29 cellular contexts compared by ENCODE assay signal in genomic region chr14:43939836-43940235, GRCh38.
"Had no signal": no experiment of that assay in that cellular context is flagged by ENCODE, and none has a peak within 500 bp of the region (broad histone marks: within the 10 kb centered on the region; RNA-seq: fewer than 3 reads in every experiment).

No MANE protein-coding gene starts in this region.

- H3K9ac ChIP-seq: parathyroid adenoma had no signal

- H3K4me1 ChIP-seq: colonic mucosa, gastrocnemius medialis, parathyroid adenoma, right lobe of liver, tibial nerve, upper lobe of left lung, uterus had no signal

- H3K4me1 Mint-ChIP-seq: endodermal cell; naive thymus-derived CD8-positive, alpha-beta T cell; nephron progenitor cell had no signal

- FAIRE-seq: keratinocyte had no signal

- H3K27ac Mint-ChIP-seq: dendritic cell treated with granulocyte-macrophage colony-stimulating factor and Interleukin-4, amounts not matched to agents 40 ng/mL and 50 ng/mL, for 4 days; endodermal cell; naive thymus-derived CD8-positive, alpha-beta T cell; nephron progenitor cell; progenitor cell of endocrine pancreas had no signal

- H3K9me3 ChIP-seq: colonic mucosa, gastrocnemius medialis, neutrophil, right lobe of liver, thoracic aorta, tibial nerve, upper lobe of left lung, uterus had no signal

- H3K27ac ChIP-seq: colonic mucosa, epithelial cell of prostate, gastrocnemius medialis, neutrophil, parathyroid adenoma, right lobe of liver, thoracic aorta, tibial nerve, upper lobe of left lung, uterus had no signal

- H3K36me3 ChIP-seq: colonic mucosa, gastrocnemius medialis, neutrophil, right lobe of liver, thoracic aorta, tibial nerve, upper lobe of left lung, uterus had no signal

- H3K27me3 Mint-ChIP-seq: dendritic cell treated with granulocyte-macrophage colony-stimulating factor and Interleukin-4, amounts not matched to agents 40 ng/mL and 50 ng/mL, for 4 days; naive thymus-derived CD8-positive, alpha-beta T cell; progenitor cell of endocrine pancreas had no signal

- ATAC-seq: esophagus mucosa; gastrocnemius medialis; left lobe of liver; naive thymus-derived CD8-positive, alpha-beta T cell had no signal

- DNase-seq: colonic mucosa; effector CD8-positive, alpha-beta T cell; endodermal cell; foreskin fibroblast; gastrocnemius medialis; head of caudate nucleus; mesendoderm; midbrain; naive thymus-derived CD8-positive, alpha-beta T cell; nephron progenitor cell; right lobe of liver; stimulated activated CD4-positive, alpha-beta T cell treated with anti-CD3 and anti-CD28 coated beads, Interleukin-12 subunit alpha, Interleukin-12 subunit beta, amount 100 ng/mL, for 4 hours; stimulated activated CD4-positive, alpha-beta T cell treated with anti-CD3 and anti-CD28 coated beads, Interleukin-1b, Interleukin-23, amount 100 ng/mL, for 48 hours; stimulated activated CD4-positive, alpha-beta T cell treated with anti-CD3 and anti-CD28 coated beads, Interleukin-4, amount 100 ng/mL, for 1 hour; stimulated activated CD8-positive, alpha-beta memory T cell treated with anti-CD3 and anti-CD28 coated beads, Interleukin-4, amount 100 ng/mL, for 48 hours; stimulated activated naive CD4-positive, alpha-beta T cell treated with Interleukin-2 at 50 U/mL for 16 hours; uterus had no signal

- H3K27me3 ChIP-seq: colonic mucosa, gastrocnemius medialis, neutrophil, right lobe of liver, tibial nerve, upper lobe of left lung, uterus had no signal

- H3K4me3 Mint-ChIP-seq: dendritic cell treated with granulocyte-macrophage colony-stimulating factor and Interleukin-4, amounts not matched to agents 40 ng/mL and 50 ng/mL, for 4 days; endodermal cell; naive thymus-derived CD8-positive, alpha-beta T cell; nephron progenitor cell had no signal

- H3K4me3 ChIP-seq: colonic mucosa, gastrocnemius medialis, right lobe of liver, smooth muscle cell, thoracic aorta, tibial nerve, upper lobe of left lung, uterus had no signal
